In genomic region chrX:70479197-70479969, GRCh38 we compare ENCODE assay signal across 10 cellular contexts. TPM values are rescaled to one million over a fixed set of nuclear protein-coding genes. Genes with fewer than 3 reads are reported as not detected.
DNase-seq lines count a peak whose midpoint lies in the region; ATAC-seq and TF ChIP-seq lines count a peak whose summit lies in the region.
"Had no signal": no experiment of that assay in that cellular context is flagged by ENCODE, and none has a peak within 500 bp of the region (broad histone marks: within the 10 kb centered on the region; RNA-seq: fewer than 3 reads in every experiment).

No MANE protein-coding gene starts in this region.

- H3K36me3 ChIP-seq in stomach, result no peaks in the 10 kb centered on the region

- no peak overlapping the region for H3K27ac Mint-ChIP-seq in WTC11
- no peak overlapping the region for H3K27ac Mint-ChIP-seq in activated CD8-positive, alpha-beta T cell treated with anti-CD3 and anti-CD28 coated beads for 36 hours
- H3K27ac Mint-ChIP-seq: activated T-cell treated with anti-CD3 and anti-CD28 coated beads, Interleukin-2, amount 50 U/mL, for 72 hours had no signal

- peaks cover 16 to 50% (median 33%) of the 10 kb centered on the region in 4 donors for H3K4me1 ChIP-seq in stomach

- ATAC-seq in WTC11, result no peak
- ATAC-seq in left ventricle myocardium superior, result peak; percentile 3
- no peak for ATAC-seq in HG03565 (IDR thresholded peaks at IDR 0.05; ENCODE audit: unreplicated experiment)
- no peak for ATAC-seq in activated CD8-positive, alpha-beta T cell treated with anti-CD3 and anti-CD28 coated beads for 36 hours

- H3K9me3 ChIP-seq in stomach, result no peaks in the 10 kb centered on the region

- CTCF ChIA-PET in WTC11 (lab: Charles Lee), result interaction anchor here (0.9 to 2.4 kb wide), 3 partner anchors 25 to 57 kb away, joined by 3 to 9 read pairs (median 6); partner anchors contain the start of gene GDPD2
- CTCF ChIA-PET in activated CD8-positive, alpha-beta T cell treated with anti-CD3 and anti-CD28 coated beads for 36 hours (lab: Charles Lee), result no interaction called here

- intact Hi-C loops in left ventricle myocardium superior (cut with micrococcal nuclease), result no loop called here
- intact Hi-C loops in stomach (cut with DNase I; ENCODE audit: low total_unique reads), result no loop called here
- intact Hi-C loops in activated CD8-positive, alpha-beta T cell treated with anti-CD3 and anti-CD28 coated beads for 36 hours (cut with micrococcal nuclease), result no loop called here

- no peak overlapping the region for H3K4me3 ChIP-seq in stomach

- H3K27ac ChIP-seq in stomach, result peak overlapping the region; percentile 75 to 85 (median 83)

- H3K27me3 Mint-ChIP-seq in WTC11 (ENCODE audit: low read depth), result no peaks in the 10 kb centered on the region; the same call in 1 of the 2 replicates
- H3K27me3 Mint-ChIP-seq in activated CD8-positive, alpha-beta T cell treated with anti-CD3 and anti-CD28 coated beads for 36 hours, result no peaks in the 10 kb centered on the region

- no peak for TF ChIP-seq EP300 in stomach (IDR thresholded peaks at IDR 0.05)

- POLR2A ChIA-PET in WTC11 (lab: Charles Lee), result no interaction called here
- POLR2A ChIA-PET in activated CD8-positive, alpha-beta T cell treated with anti-CD3 and anti-CD28 coated beads for 36 hours (lab: Charles Lee), result no interaction called here

- 42 to 57% (median 47%) methylated on average over 5 of the region's 5 CpGs for WGBS in stomach, 5 donors

- peaks cover 12% of the 10 kb centered on the region for H3K36me3 Mint-ChIP-seq in WTC11
- H3K36me3 Mint-ChIP-seq in activated CD8-positive, alpha-beta T cell treated with anti-CD3 and anti-CD28 coated beads for 36 hours (ENCODE audit: low read depth), result peaks cover 3% of the 10 kb centered on the region

- TF ChIP-seq CTCF in WTC11 (IDR thresholded peaks at IDR 0.05) (no peak), stomach (IDR thresholded peaks at IDR 0.05) (no peak)
- no peak for TF ChIP-seq CTCF in activated CD8-positive, alpha-beta T cell treated with anti-CD3 and anti-CD28 coated beads for 36 hours (IDR thresholded peaks at IDR 0.05)

- peak overlapping the region; percentile 55 for H3K4me3 Mint-ChIP-seq in WTC11
- no peak overlapping the region for H3K4me3 Mint-ChIP-seq in activated CD8-positive, alpha-beta T cell treated with anti-CD3 and anti-CD28 coated beads for 36 hours
- H3K4me3 Mint-ChIP-seq: activated T-cell treated with anti-CD3 and anti-CD28 coated beads, Interleukin-2, amount 50 U/mL, for 72 hours had no signal

- H3K4me1 Mint-ChIP-seq in WTC11, result peaks cover 85% of the 10 kb centered on the region
- H3K4me1 Mint-ChIP-seq in activated CD8-positive, alpha-beta T cell treated with anti-CD3 and anti-CD28 coated beads for 36 hours (ENCODE audit: low read depth), result peaks cover 6% of the 10 kb centered on the region

- no peak for TF ChIP-seq POLR2A in stomach (IDR thresholded peaks at IDR 0.05)

- H3K9me3 Mint-ChIP-seq in WTC11, result no peaks in the 10 kb centered on the region
- no peaks in the 10 kb centered on the region for H3K9me3 Mint-ChIP-seq in activated CD8-positive, alpha-beta T cell treated with anti-CD3 and anti-CD28 coated beads for 36 hours
- H3K9me3 Mint-ChIP-seq: activated T-cell treated with anti-CD3 and anti-CD28 coated beads, Interleukin-2, amount 50 U/mL, for 72 hours had no signal

- DNase-seq in HPDE6-E6E7 (ENCODE audit: extremely low spot score) (peak; percentile 29), WTC11 (ENCODE audit: low spot score) (no peak), left ventricle myocardium superior (no peak), stomach (no peak), nucleus accumbens (lab: John Stamatoyannopoulos, UW) (no peak), T-helper 1 cell (no peak)
- no peak for DNase-seq in activated CD8-positive, alpha-beta T cell treated with anti-CD3 and anti-CD28 coated beads for 36 hours
- DNase-seq: activated T-cell treated with anti-CD3 and anti-CD28 coated beads, Interleukin-2, amount 50 U/mL, for 72 hours had no signal

- H3K27me3 ChIP-seq in stomach, result no peaks in the 10 kb centered on the region

TF ChIP-seq in WTC11, 78 proteins besides CTCF, POLR2A, EP300 and RAD21:
- no peak for TF ChIP-seq EMX1 (CRISPR knock-in tag; IDR thresholded peaks at IDR 0.05)
- TF ChIP-seq FOXJ3 (CRISPR knock-in tag; IDR thresholded peaks at IDR 0.05; ENCODE audit: borderline replicate concordance), result no peak
- TF ChIP-seq HMGA2 (CRISPR knock-in tag; IDR thresholded peaks at IDR 0.05), result no peak
TF ChIP-seq in WTC11: peak in this region for 0.

RNA-seq across cellular contexts. Expression of gene DLG3, which starts 34.7 kb away (rescaled TPM):
- 41.7 to 46.3 TPM (median 42.8 TPM) in 3 replicates for total RNA-seq in WTC11 (2021)
- total RNA-seq in left ventricle myocardium superior, result 11.5 TPM
- total RNA-seq in stomach, result 10 to 100 TPM; 11.7 to 44.8 (median 24.3) TPM
- 10 to 100 TPM; 15.9 to 25.1 (median 17.7) TPM for polyA plus RNA-seq in stomach
- 10 to 100 TPM; 24.8 to 27.3 TPM for total RNA-seq in activated CD8-positive, alpha-beta T cell treated with anti-CD3 and anti-CD28 coated beads for 36 hours

RNA-seq across cellular contexts. Expression of gene GDPD2, which starts 56.3 kb away (rescaled TPM):
- total RNA-seq in WTC11 (2021) (7.0 to 9.3 TPM (median 8.8 TPM) in 3 replicates), left ventricle myocardium superior (not detected), stomach (10 to 100 TPM in 1 of 5 donors, 1 to 10 TPM in 1, not detected in 3; 1.3 to 18.2 TPM)
- polyA plus RNA-seq in stomach, result under 1 TPM in 1 of 3 donors, not detected in 2; 0.18 TPM
- not detected for total RNA-seq in activated CD8-positive, alpha-beta T cell treated with anti-CD3 and anti-CD28 coated beads for 36 hours
- total RNA-seq: kidney epithelial cell had no signal
